ENCODE assay signal across 9 cellular contexts in the genomic region with DNA sequence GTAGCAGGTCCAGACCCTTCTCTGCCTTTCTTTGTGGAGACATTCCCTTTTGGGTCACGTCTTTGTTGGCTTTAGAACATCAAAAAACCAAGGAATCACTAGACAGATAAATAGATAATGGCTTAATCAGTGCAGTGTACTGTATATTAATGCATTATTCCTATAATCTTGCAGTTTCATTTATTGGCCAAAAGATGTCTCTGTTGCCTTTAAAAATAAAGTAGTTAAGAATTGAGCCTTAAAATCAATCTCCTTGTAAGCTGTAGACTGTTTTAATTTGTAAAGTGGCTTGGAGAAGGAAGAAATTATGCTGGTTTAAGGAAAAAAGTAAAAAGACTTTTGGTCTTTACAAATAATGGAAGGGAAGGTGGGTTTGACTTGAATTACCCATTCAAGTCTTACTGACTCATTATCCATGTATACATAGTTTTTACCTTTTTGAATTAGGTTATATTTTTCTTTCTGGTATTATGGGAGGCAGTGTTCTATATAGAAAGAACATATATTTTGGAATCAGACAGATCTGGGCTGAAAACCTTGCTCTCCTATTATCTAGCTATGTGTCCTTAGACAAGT.
DNase-seq lines count a peak whose midpoint lies in the region; ATAC-seq, FAIRE-seq and TF ChIP-seq lines count a peak whose summit lies in the region.
"Had no signal": no experiment of that assay in that cellular context is flagged by ENCODE, and none has a peak within 500 bp of the region (broad histone marks: within the 10 kb centered on the region; RNA-seq: fewer than 3 reads in every experiment).

No MANE protein-coding gene starts in this region.

- intact Hi-C loops in OCI-LY7 (cut with micrococcal nuclease; ENCODE audit: unreplicated experiment): loop anchor here (1.0 to 2.0 kb wide), 2 partner anchors 306 to 344 kb away; no protein-coding TSS in a partner anchor

- BruUV-seq in OCI-LY7 (replicated peaks; lab: Mats Ljungman, UMichigan): no TSS peak

- no peak overlapping the region for H3K4me3 Mint-ChIP-seq in effector memory CD8-positive, alpha-beta T cell

- no peak overlapping the region for H3K27ac ChIP-seq in OCI-LY7 (ENCODE audit: low read depth, low read length, poor library complexity, severe bottlenecking)
- no peak overlapping the region for H3K27ac ChIP-seq in small intestine (ENCODE audit: low read depth in 1 of 2, low read length in 1 of 2)
- H3K27ac ChIP-seq: neutrophil had no signal

- H3K4me1 Mint-ChIP-seq in effector memory CD8-positive, alpha-beta T cell (ENCODE audit: low read depth in 2 of 2): peaks cover 0 to 1% of the 10 kb centered on the region in 2 donors

- 49 to 56% (median 54%) methylated on average over 1 of the region's 1 CpG for WGBS in small intestine, 3 donors

- H3K36me3 ChIP-seq in OCI-LY7 (ENCODE audit: insufficient read depth, low read length) (peaks cover 53% of the 10 kb centered on the region; the same call in 1 of the 2 replicates), small intestine (ENCODE audit: control insufficient read depth in 2 of 2, insufficient read depth in 2 of 2, low read length in 2 of 2) (peaks cover 17 to 39% of the 10 kb centered on the region in 2 donors)

- CTCF ChIA-PET in OCI-LY7 (lab: Charles Lee; ENCODE audit: unreplicated experiment): no interaction called here

- H3K4me1 ChIP-seq in OCI-LY7 (ENCODE audit: insufficient read depth, low read length, poor library complexity, severe bottlenecking): no peaks in the 10 kb centered on the region
- no peaks in the 10 kb centered on the region for H3K4me1 ChIP-seq in small intestine (ENCODE audit: control insufficient read depth in 2 of 2, insufficient read depth in 1 of 2, low read depth in 1 of 2, low read length in 1 of 2)

- no peak overlapping the region for H2AFZ ChIP-seq in OCI-LY7 (ENCODE audit: low read length)

- POLR2A ChIA-PET in OCI-LY7 (lab: Charles Lee): no interaction called here

- DNase-seq in NOMO-1 treated with DMSO at 0.1 percent for 48 hours (lab: John Stamatoyannopoulos, UW; ENCODE audit: unreplicated experiment): peak; percentile 39
- DNase-seq in NOMO-1 treated with dmso at 0.1 percent for 144 hours (lab: John Stamatoyannopoulos, UW; ENCODE audit: unreplicated experiment): no peak
- peak; percentile 23 for DNase-seq in OCI-LY7 (ENCODE audit: low spot score)
- DNase-seq in fibroblast of the aortic adventitia (ENCODE audit: low read depth): peak; percentile 68
- peak; percentile 7 for DNase-seq in small intestine
- no peak for DNase-seq in effector memory CD8-positive, alpha-beta T cell

- H3K4me2 ChIP-seq in OCI-LY7 (ENCODE audit: low read length): no peak overlapping the region

- H3K36me3 Mint-ChIP-seq in effector memory CD8-positive, alpha-beta T cell (ENCODE audit: insufficient read depth): peaks cover 62% of the 10 kb centered on the region

- FAIRE-seq in small intestine (lab: Jason Lieb, UNC): no peak

- H3K9me2 ChIP-seq in OCI-LY7 (ENCODE audit: insufficient read depth, low read length): no peaks in the 10 kb centered on the region

- no peak overlapping the region for H3K27ac Mint-ChIP-seq in effector memory CD8-positive, alpha-beta T cell

- no peaks in the 10 kb centered on the region for H3K9me3 Mint-ChIP-seq in effector memory CD8-positive, alpha-beta T cell

- no peaks in the 10 kb centered on the region for H3K79me2 ChIP-seq in OCI-LY7 (ENCODE audit: insufficient read depth, low read depth, low read length)

- H3K4me3 ChIP-seq in OCI-LY7 (ENCODE audit: low read depth, low read length, poor library complexity, severe bottlenecking) (no peak overlapping the region), fibroblast of the aortic adventitia (ENCODE audit: low read depth, low read length) (no peak overlapping the region), small intestine (ENCODE audit: low read depth in 1 of 2, low read length in 2 of 2) (no peak overlapping the region)

- no peaks in the 10 kb centered on the region for H3K9me3 ChIP-seq in OCI-LY7 (ENCODE audit: low read length)
- no peaks in the 10 kb centered on the region for H3K9me3 ChIP-seq in small intestine (ENCODE audit: control insufficient read depth, low read depth)
- H3K9me3 ChIP-seq: neutrophil had no signal

- ATAC-seq in HG02981 (IDR thresholded peaks at IDR 0.05; ENCODE audit: unreplicated experiment): no peak
- ATAC-seq in effector memory CD8-positive, alpha-beta T cell (replicated peaks): no peak
- no peak for ATAC-seq in GM18858 (IDR thresholded peaks at IDR 0.05; ENCODE audit: unreplicated experiment)

- H4K20me1 ChIP-seq in OCI-LY7 (ENCODE audit: insufficient read depth, low read length): no peaks in the 10 kb centered on the region

- no peaks in the 10 kb centered on the region for H3K27me3 ChIP-seq in small intestine (ENCODE audit: control insufficient read depth in 2 of 2, insufficient read depth in 2 of 2, low read length in 2 of 2)
- H3K27me3 ChIP-seq: neutrophil had no signal

- no peaks in the 10 kb centered on the region for H3K27me3 Mint-ChIP-seq in effector memory CD8-positive, alpha-beta T cell

- TF ChIP-seq CTCF in OCI-LY7 (conservative IDR thresholded peaks at IDR 0.05; ENCODE audit: low read length): peak; percentile 84
- peak; percentile 43 for TF ChIP-seq CTCF in fibroblast of the aortic adventitia (IDR thresholded peaks at IDR 0.05; ENCODE audit: insufficient read depth, low read length)

Comparison
In these comparisons a context has a peak if more than half of its experiments do, and no peak if none do; other contexts are left out.
1. DNase-seq: peak in NOMO-1 treated with DMSO at 0.1 percent for 48 hours (single experiment), OCI-LY7 (single experiment), fibroblast of the aortic adventitia (single experiment) and small intestine (single experiment); none in NOMO-1 treated with dmso at 0.1 percent for 144 hours (single experiment) and effector memory CD8-positive, alpha-beta T cell (0 of 3).